28 cellular contexts compared by ENCODE assay signal in genomic region chr5:150079655-150080461, GRCh38. TPM values are rescaled to one million over a fixed set of nuclear protein-coding genes. Genes with fewer than 3 reads are reported as not detected.
DNase-seq lines count a peak whose midpoint lies in the region; ATAC-seq and TF ChIP-seq lines count a peak whose summit lies in the region.
"Had no signal": no experiment of that assay in that cellular context is flagged by ENCODE, and none has a peak within 500 bp of the region (broad histone marks: within the 10 kb centered on the region; RNA-seq: fewer than 3 reads in every experiment).

No MANE protein-coding gene starts in this region.

- no peaks in the 10 kb centered on the region for H3K27me3 ChIP-seq in colonic mucosa
- no peaks in the 10 kb centered on the region for H3K27me3 ChIP-seq in body of pancreas
- H3K27me3 ChIP-seq: right lobe of liver, SJSA1, thyroid gland had no signal

- H3K27ac ChIP-seq in colonic mucosa (no peak overlapping the region), body of pancreas (no peak overlapping the region)
- H3K27ac ChIP-seq: foreskin keratinocyte, right lobe of liver, SJSA1, thyroid gland had no signal

- no peak for TF ChIP-seq POLR2A in body of pancreas (IDR thresholded peaks at IDR 0.05)

- no peaks in the 10 kb centered on the region for H3K9me3 Mint-ChIP-seq in nephron progenitor cell
- H3K9me3 Mint-ChIP-seq: activated naive CD8-positive, alpha-beta T cell treated with anti-CD3 and anti-CD28 coated beads for 36 hours; activated T-helper 2 cell treated with anti-CD3 and anti-CD28 coated beads, Interferon-gamma antibody, Interleukin-2, Interleukin-4, amounts not matched to agents 10 μg/mL and 5 μg/mL and 100 μg/mL, durations not matched to agents 14 hours and 24 hours and 36 hours; naive thymus-derived CD8-positive, alpha-beta T cell; T-helper 1 cell treated with Interleukin-12 subunit alpha and Interleukin-12 subunit beta and Interleukin-4 antibody, amounts not matched to agents 30 μg/mL and 1 μg/mL, for 36 hours had no signal

- H3K4me3 Mint-ChIP-seq in nephron progenitor cell, result no peak overlapping the region
- H3K4me3 Mint-ChIP-seq: activated CD4-positive, alpha-beta T cell treated with anti-CD3 and anti-CD28 coated beads for 36 hours; activated naive CD8-positive, alpha-beta T cell treated with anti-CD3 and anti-CD28 coated beads for 36 hours; naive thymus-derived CD8-positive, alpha-beta T cell; T-helper 1 cell treated with Interleukin-12 subunit alpha and Interleukin-12 subunit beta and Interleukin-4 antibody, amounts not matched to agents 30 μg/mL and 1 μg/mL, for 36 hours had no signal

- no peaks in the 10 kb centered on the region for H3K9me3 ChIP-seq in colonic mucosa
- no peaks in the 10 kb centered on the region for H3K9me3 ChIP-seq in body of pancreas
- H3K9me3 ChIP-seq: right lobe of liver, SJSA1, thyroid gland had no signal

- no peak overlapping the region for H3K9ac ChIP-seq in colonic mucosa (ENCODE audit: low read depth in 2 of 2, low read length in 2 of 2)

- no peaks in the 10 kb centered on the region for H3K36me3 ChIP-seq in colonic mucosa
- no peaks in the 10 kb centered on the region for H3K36me3 ChIP-seq in body of pancreas (replicated peaks in 1 of 2; ENCODE audit: insufficient read depth in 1 of 2, low read depth in 2 of 2)
- H3K36me3 ChIP-seq: right lobe of liver, SJSA1, thyroid gland had no signal

- no peak for ATAC-seq in Right ventricle myocardium superior (ENCODE audit: poor library complexity)
- no peak for ATAC-seq in HG03280 (IDR thresholded peaks at IDR 0.05; ENCODE audit: unreplicated experiment)
- no peak for ATAC-seq in body of pancreas
- ATAC-seq: activated CD4-positive, alpha-beta T cell treated with anti-CD3 and anti-CD28 coated beads for 36 hours; foreskin keratinocyte; HCT116; naive thymus-derived CD8-positive, alpha-beta T cell; right lobe of liver had no signal

- peak overlapping the region; percentile 38 for H3K27ac Mint-ChIP-seq in nephron progenitor cell
- H3K27ac Mint-ChIP-seq: activated CD4-positive, alpha-beta T cell treated with anti-CD3 and anti-CD28 coated beads for 36 hours; activated naive CD8-positive, alpha-beta T cell treated with anti-CD3 and anti-CD28 coated beads for 36 hours; activated T-helper 2 cell treated with anti-CD3 and anti-CD28 coated beads, Interferon-gamma antibody, Interleukin-2, Interleukin-4, amounts not matched to agents 10 μg/mL and 5 μg/mL and 100 μg/mL, durations not matched to agents 14 hours and 24 hours and 36 hours; T-helper 1 cell treated with Interleukin-12 subunit alpha and Interleukin-12 subunit beta and Interleukin-4 antibody, amounts not matched to agents 30 μg/mL and 1 μg/mL, for 36 hours had no signal

- DNase-seq in cardiac septum (ENCODE audit: low spot score) (peak; percentile 46), Right ventricle myocardium superior (no peak), colonic mucosa (peak; percentile 13), nephron progenitor cell (no peak), DMS 273 (lab: John Stamatoyannopoulos, UW; ENCODE audit: unreplicated experiment) (no peak), NCI-H2081 treated with DMSO at 0.1 percent for 48 hours (lab: John Stamatoyannopoulos, UW) (no peak), body of pancreas (no peak)
- DNase-seq: activated CD4-positive, alpha-beta T cell treated with anti-CD3 and anti-CD28 coated beads for 36 hours; activated naive CD8-positive, alpha-beta T cell treated with anti-CD3 and anti-CD28 coated beads for 36 hours; C1 segment of cervical spinal cord; effector CD4-positive, alpha-beta T cell; erythroblast; foreskin keratinocyte; midbrain; NCI-H1092; NCI-H187; NCI-H226; NCI-H748 treated with DMSO at 0.1 percent for 48 hours; stimulated activated CD4-positive, alpha-beta T cell treated with anti-CD3 and anti-CD28 coated beads, Interleukin-12 subunit alpha, Interleukin-12 subunit beta, amount 100 ng/mL, for 4 hours; stimulated activated naive CD4-positive, alpha-beta T cell treated with Interleukin-2 at 50 U/mL for 16 hours; thyroid gland had no signal

- peaks cover 49% of the 10 kb centered on the region for H3K4me1 Mint-ChIP-seq in nephron progenitor cell

- intact Hi-C loops in cardiac septum (cut with DNase I), result no loop called here
- intact Hi-C loops in Right ventricle myocardium superior (cut with DNase I), result no loop called here
- intact Hi-C loops in colonic mucosa (cut with DNase I), result no loop called here
- intact Hi-C loops in body of pancreas (cut with DNase I), result no loop called here

- H3K4me3 ChIP-seq in colonic mucosa, result no peak overlapping the region
- no peak overlapping the region for H3K4me3 ChIP-seq in body of pancreas
- H3K4me3 ChIP-seq: right lobe of liver, SJSA1, thyroid gland had no signal

- H3K4me1 ChIP-seq in colonic mucosa, result no peaks in the 10 kb centered on the region
- no peaks in the 10 kb centered on the region for H3K4me1 ChIP-seq in body of pancreas
- H3K4me1 ChIP-seq: foreskin keratinocyte, right lobe of liver, SJSA1 had no signal

- TF ChIP-seq CTCF in colonic mucosa (IDR thresholded peaks at IDR 0.05) (no peak), nephron progenitor cell (IDR thresholded peaks at IDR 0.05) (no peak), body of pancreas (IDR thresholded peaks at IDR 0.05) (no peak)

- WGBS in body of pancreas, 2 donors, result 86 to 89% methylated on average over 21 to 23 of the region's 23 CpGs

- no peaks in the 10 kb centered on the region for H3K36me3 Mint-ChIP-seq in nephron progenitor cell (ENCODE audit: low read depth)
- H3K36me3 Mint-ChIP-seq: activated naive CD8-positive, alpha-beta T cell treated with anti-CD3 and anti-CD28 coated beads for 36 hours; naive thymus-derived CD8-positive, alpha-beta T cell had no signal

- H3K27me3 Mint-ChIP-seq in nephron progenitor cell (ENCODE audit: low read depth, poor library complexity), result peaks cover 7% of the 10 kb centered on the region

RNA-seq across cellular contexts. Expression of gene CSF1R, which starts 6.5 kb away (rescaled TPM):
- total RNA-seq in cardiac septum (11.9 TPM), Right ventricle myocardium superior (19.5 TPM), colonic mucosa (10 to 100 TPM in 1 of 2 donors, 1 to 10 TPM in 1; 7.2 to 26.1 TPM), body of pancreas (10 to 100 TPM in 1 of 2 donors, 1 to 10 TPM in 1; 5.3 to 13.5 TPM)
- total RNA-seq: activated naive CD8-positive, alpha-beta T cell treated with anti-CD3 and anti-CD28 coated beads for 36 hours; foreskin keratinocyte had no signal

Comparison
In these comparisons a context has a peak if more than half of its experiments do, and no peak if none do; other contexts are left out.
1. DNase-seq: peak in cardiac septum (single experiment) and colonic mucosa (single experiment); none in Right ventricle myocardium superior (single experiment), nephron progenitor cell (single experiment), DMS 273 (single experiment), NCI-H2081 treated with DMSO at 0.1 percent for 48 hours (single experiment) and body of pancreas (0 of 4).